In genomic region chr4:48127231-48127881, GRCh38 we compare ENCODE assay signal across 8 cellular contexts. TPM values are rescaled to one million over a fixed set of nuclear protein-coding genes. Genes with fewer than 3 reads are reported as not detected.
DNase-seq lines count a peak whose midpoint lies in the region; ATAC-seq and TF ChIP-seq lines count a peak whose summit lies in the region.

No MANE protein-coding gene starts in this region.

- 55% methylated on average over 7 of the region's 7 CpGs for WGBS in SK-N-SH (ENCODE audit: low lambda C conversion rate)
- 41% methylated on average over 7 of the region's 7 CpGs for WGBS in esophagus muscularis mucosa

- TF ChIP-seq POLR2A in esophagus muscularis mucosa (IDR thresholded peaks at IDR 0.05; ENCODE audit: low read depth): no peak

- no peaks in the 10 kb centered on the region for H3K9me3 ChIP-seq in SK-N-SH
- H3K9me3 ChIP-seq in OCI-LY3 (ENCODE audit: insufficient read depth, low read length): no peaks in the 10 kb centered on the region
- no peaks in the 10 kb centered on the region for H3K9me3 ChIP-seq in esophagus muscularis mucosa

- POLR2A ChIA-PET in SK-N-SH (lab: Yijun Ruan, JAX): no interaction called here

- H3K4me1 ChIP-seq in SK-N-SH (ENCODE audit: control insufficient read depth in 1 of 2, insufficient read depth in 2 of 2, low read depth in 1 of 2, low read length in 1 of 2): peaks cover 0 to 19% of the 10 kb centered on the region in 2 experiments; a peak in 2 of 4 replicates
- H3K4me1 ChIP-seq in OCI-LY3 (ENCODE audit: low read length): peaks cover 10% of the 10 kb centered on the region
- peaks cover 12 to 16% (median 13%) of the 10 kb centered on the region in 4 donors for H3K4me1 ChIP-seq in esophagus muscularis mucosa

- H3K79me2 ChIP-seq in SK-N-SH (ENCODE audit: insufficient read depth) (no peaks in the 10 kb centered on the region), OCI-LY3 (ENCODE audit: low read length) (no peaks in the 10 kb centered on the region)

- no peak for TF ChIP-seq EP300 in SK-N-SH (IDR thresholded peaks at IDR 0.05; ENCODE audit: borderline replicate concordance in 1 of 2, low read depth in 1 of 2, low read length in 1 of 2)
- no peak for TF ChIP-seq EP300 in esophagus muscularis mucosa (IDR thresholded peaks at IDR 0.05)

- H3K27ac ChIP-seq in SK-N-SH (ENCODE audit: low read depth in 2 of 2, low read length in 1 of 2) (peak overlapping the region; percentile 47 to 75), OCI-LY3 (ENCODE audit: low read length) (no peak overlapping the region), esophagus muscularis mucosa (replicated peaks in 1 of 4) (no peak overlapping the region)

- no peak; the same call in 2 of the 3 replicates for ATAC-seq in SK-N-SH treated with all-trans-retinoic acid at 6 μM for 48 hours
- ATAC-seq in HG03045 (IDR thresholded peaks at IDR 0.05; ENCODE audit: unreplicated experiment): no peak
- ATAC-seq in HG02610 (IDR thresholded peaks at IDR 0.05; ENCODE audit: unreplicated experiment): no peak

- H4K20me1 ChIP-seq in SK-N-SH (ENCODE audit: insufficient read depth): no peaks in the 10 kb centered on the region
- H4K20me1 ChIP-seq in OCI-LY3 (ENCODE audit: insufficient read depth, low read length): no peaks in the 10 kb centered on the region

- intact Hi-C loops in esophagus muscularis mucosa (cut with DNase I): no loop called here

- H3K4me2 ChIP-seq in SK-N-SH: peak overlapping the region; percentile 46
- peak overlapping the region; percentile 47 for H3K4me2 ChIP-seq in OCI-LY3 (ENCODE audit: low read length)

- no peaks in the 10 kb centered on the region for H3K27me3 ChIP-seq in SK-N-SH (ENCODE audit: insufficient read depth)
- H3K27me3 ChIP-seq in OCI-LY3 (ENCODE audit: low read depth, low read length): no peaks in the 10 kb centered on the region
- H3K27me3 ChIP-seq in esophagus muscularis mucosa: peaks cover 0 to 7% (median 0%) of the 10 kb centered on the region in 4 donors

- H2AFZ ChIP-seq in SK-N-SH (ENCODE audit: low read depth) (peak overlapping the region; percentile 12; the same call in 1 of the 2 replicates), OCI-LY3 (ENCODE audit: low read depth, low read length) (no peak overlapping the region)

- CTCF ChIA-PET in SK-N-SH (lab: Yijun Ruan, JAX): interaction anchor here (0.6 to 1.6 kb wide), 4 partner anchors 13 to 1279 kb away, joined by 3 to 5 read pairs (median 4); no protein-coding TSS in a partner anchor

- TF ChIP-seq RAD21 in SK-N-SH (IDR thresholded peaks at IDR 0.05; ENCODE audit: low read length): no peak

- H3K4me3 ChIP-seq in SK-N-SH (ENCODE audit: low read depth in 2 of 2, low read length in 1 of 2) (peak overlapping the region; percentile 21 to 35; a peak in 3 of 4 replicates), OCI-LY3 (ENCODE audit: low read length) (peak overlapping the region; percentile 50), esophagus muscularis mucosa (peak overlapping the region; percentile 2 to 46 (median 37)), skeletal muscle cell (ENCODE audit: low read depth, low read length) (peak overlapping the region; percentile 20)

- no peaks in the 10 kb centered on the region for H3K9me2 ChIP-seq in SK-N-SH

- DNase-seq in SK-N-SH: no peak
- no peak for DNase-seq in esophagus muscularis mucosa (ENCODE audit: extremely low spot score)
- DNase-seq in skeletal muscle cell (ENCODE audit: low read depth): no peak
- no peak for DNase-seq in stimulated activated CD4-positive, alpha-beta T cell treated with anti-CD3 and anti-CD28 coated beads, Interleukin-12 subunit alpha, Interleukin-12 subunit beta, amount 100 ng/mL, for 4 hours

- no peaks in the 10 kb centered on the region for H3K36me3 ChIP-seq in SK-N-SH (replicated peaks in 1 of 2; ENCODE audit: control insufficient read depth in 1 of 2, insufficient read depth in 2 of 2, low read length in 1 of 2)
- no peaks in the 10 kb centered on the region for H3K36me3 ChIP-seq in OCI-LY3 (replicated peaks; ENCODE audit: low read depth, low read length)
- H3K36me3 ChIP-seq in esophagus muscularis mucosa: no peaks in the 10 kb centered on the region

- H3K9ac ChIP-seq in SK-N-SH (peak overlapping the region; percentile 23; the same call in 1 of the 2 replicates), OCI-LY3 (ENCODE audit: low read length) (no peak overlapping the region)

- peaks cover 20% of the 10 kb centered on the region for H3F3A ChIP-seq in SK-N-SH (replicated peaks; ENCODE audit: insufficient read depth)

- TF ChIP-seq CTCF in SK-N-SH (IDR thresholded peaks at IDR 0.05) (no peak), OCI-LY3 (IDR thresholded peaks at IDR 0.05; ENCODE audit: low read depth, low read length) (no peak), esophagus muscularis mucosa (IDR thresholded peaks at IDR 0.05) (no peak)

TF ChIP-seq in SK-N-SH, 30 proteins besides CTCF, POLR2A, EP300 and RAD21:
- TF ChIP-seq ELF1 (IDR thresholded peaks at IDR 0.05) (no peak), YY1 (IDR thresholded peaks at IDR 0.05; ENCODE audit: low read depth) (no peak), SIN3A (IDR thresholded peaks at IDR 0.05; ENCODE audit: borderline replicate concordance, low read depth, low read length) (no peak), MXI1 (IDR thresholded peaks at IDR 0.05; ENCODE audit: low read depth, low read length) (no peak), TEAD4 (IDR thresholded peaks at IDR 0.05; ENCODE audit: borderline replicate concordance, insufficient read depth) (no peak), CHD2 (IDR thresholded peaks at IDR 0.05; ENCODE audit: low read length, partially characterized antibody) (no peak), FOSL2 (IDR thresholded peaks at IDR 0.05; ENCODE audit: borderline replicate concordance, low read depth) (no peak)
- TF ChIP-seq, protein P1, sequence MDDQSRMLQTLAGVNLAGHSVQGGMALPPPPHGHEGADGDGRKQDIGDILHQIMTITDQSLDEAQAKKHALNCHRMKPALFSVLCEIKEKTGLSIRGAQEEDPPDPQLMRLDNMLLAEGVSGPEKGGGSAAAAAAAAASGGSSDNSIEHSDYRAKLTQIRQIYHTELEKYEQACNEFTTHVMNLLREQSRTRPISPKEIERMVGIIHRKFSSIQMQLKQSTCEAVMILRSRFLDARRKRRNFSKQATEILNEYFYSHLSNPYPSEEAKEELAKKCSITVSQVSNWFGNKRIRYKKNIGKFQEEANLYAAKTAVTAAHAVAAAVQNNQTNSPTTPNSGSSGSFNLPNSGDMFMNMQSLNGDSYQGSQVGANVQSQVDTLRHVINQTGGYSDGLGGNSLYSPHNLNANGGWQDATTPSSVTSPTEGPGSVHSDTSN (IDR thresholded peaks at IDR 0.05): no peak

TF ChIP-seq in SK-N-SH treated with all-trans-retinoic acid at 6 μM for 48 hours, 23 proteins besides CTCF, POLR2A, EP300 and RAD21 (continues in another document):
- TF ChIP-seq ZFP30 (CRISPR knock-in tag; IDR thresholded peaks at IDR 0.05) (no peak), TCF4 (CRISPR knock-in tag; IDR thresholded peaks at IDR 0.05; ENCODE audit: borderline replicate concordance) (no peak), CSRNP3 (CRISPR knock-in tag; IDR thresholded peaks at IDR 0.05) (no peak), ZC3H10 (CRISPR knock-in tag; IDR thresholded peaks at IDR 0.05) (no peak), GLIS3 (CRISPR knock-in tag; IDR thresholded peaks at IDR 0.05) (no peak), CSDC2 (CRISPR knock-in tag; IDR thresholded peaks at IDR 0.05) (no peak), RARB (CRISPR knock-in tag; IDR thresholded peaks at IDR 0.05) (no peak), TSHZ2 (CRISPR knock-in tag; IDR thresholded peaks at IDR 0.05) (no peak), ZNF565 (CRISPR knock-in tag; conservative IDR thresholded peaks at IDR 0.05; ENCODE audit: low read depth) (no peak)

RNA-seq across cellular contexts. Expression of gene TXK, which starts 6.7 kb away (rescaled TPM):
- polyA plus RNA-seq in SK-N-SH (2012; rRNA removed): 0.60 and 0.61 TPM in 2 replicates
- 0.66 and 0.72 TPM in 2 replicates for polyA plus RNA-seq in SK-N-SH (2012; cell fraction: cytosol; rRNA removed)
- polyA plus RNA-seq in SK-N-SH (2012; cell fraction: nucleus; rRNA removed): 0.93 and 1.4 TPM in 2 replicates
- 1 to 10 TPM in 3 of 4 donors, under 1 TPM in 1; 0.92 to 2.1 (median 1.1) TPM for total RNA-seq in esophagus muscularis mucosa

Comparison
In these comparisons a context has a peak if more than half of its experiments do, and no peak if none do; other contexts are left out.
1. H3K27ac ChIP-seq: peak in SK-N-SH (2 of 2); none in OCI-LY3 (single experiment) and esophagus muscularis mucosa (0 of 4).
2. Peak in every context shown above with its lines, with median percentiles within 50 percentile points of each other: H3K4me3 ChIP-seq.